In genomic region chr2:45261746-45262145, GRCh38 we compare ENCODE assay signal across 16 cellular contexts.
"Had no signal": no experiment of that assay in that cellular context is flagged by ENCODE, and none has a peak within 500 bp of the region (broad histone marks: within the 10 kb centered on the region; RNA-seq: fewer than 3 reads in every experiment).

No MANE protein-coding gene starts in this region.

- ATAC-seq: activated naive CD8-positive, alpha-beta T cell treated with anti-CD3 and anti-CD28 coated beads, Interleukin-2, amount 50 U/mL, for 24 hours; gastrocnemius medialis; left colon had no signal

- H3K36me3 ChIP-seq: breast epithelium, gastrocnemius medialis, transverse colon had no signal

- H3K79me2 ChIP-seq: parathyroid adenoma had no signal

- H2AFZ ChIP-seq: parathyroid adenoma had no signal

- H3K4me1 ChIP-seq: breast epithelium, parathyroid adenoma had no signal

- DNase-seq: activated CD4-positive, alpha-beta T cell treated with anti-CD3 and anti-CD28 coated beads for 1 hour; activated CD4-positive, alpha-beta T cell treated with anti-CD3 and anti-CD28 coated beads, Interleukin-2, amount 50 U/mL, for 4 hours; activated naive CD4-positive, alpha-beta T cell treated with Interleukin-2 at 50 U/mL for 16 hours; activated naive CD8-positive, alpha-beta T cell treated with anti-CD3 and anti-CD28 coated beads, Interleukin-2, amount 50 U/mL, for 24 hours; activated T-cell treated with anti-CD3 and anti-CD28 coated beads for 4 hours; aorta; gastrocnemius medialis; left colon; naive B cell; stimulated activated CD4-positive, alpha-beta T cell treated with anti-CD3 and anti-CD28 coated beads, Interleukin-2, amount 100 ng/mL, for 48 hours; stimulated activated naive CD4-positive, alpha-beta T cell treated with Interleukin-2 at 50 U/mL for 16 hours; substantia nigra; T1000; transverse colon had no signal

- H3K27ac ChIP-seq: breast epithelium, gastrocnemius medialis, parathyroid adenoma, transverse colon had no signal

- H3K4me3 ChIP-seq: breast epithelium, gastrocnemius medialis, transverse colon had no signal

- H3K27me3 ChIP-seq: breast epithelium, gastrocnemius medialis, transverse colon had no signal

- H3K9ac ChIP-seq: parathyroid adenoma had no signal

- H3K9me3 ChIP-seq: breast epithelium, gastrocnemius medialis, transverse colon had no signal
